In genomic region chr3:14450506-14450905, GRCh38 we compare ENCODE assay signal across 27 cellular contexts.
"Had no signal": no experiment of that assay in that cellular context is flagged by ENCODE, and none has a peak within 500 bp of the region (broad histone marks: within the 10 kb centered on the region; RNA-seq: fewer than 3 reads in every experiment).

No MANE protein-coding gene starts in this region.

- H3K27ac ChIP-seq: Peyer's patch had no signal

- H3K4me3 Mint-ChIP-seq: activated B cell treated with CpG ODN at 0.5 μM for 24 hours; activated CD4-positive, alpha-beta memory T cell treated with anti-CD3 and anti-CD28 coated beads for 36 hours; activated CD4-positive, alpha-beta T cell treated with anti-CD3 and anti-CD28 coated beads, Interleukin-2, amount 10 ng/mL, durations not matched to agents 7 days and 5 days; activated T-cell treated with anti-CD3 and anti-CD28 coated beads, Interleukin-2, amount 50 U/mL, for 4 hours; brain; T-helper 1 cell treated with Interleukin-12 subunit alpha and Interleukin-12 subunit beta and Interleukin-4 antibody, amounts not matched to agents 30 μg/mL and 1 μg/mL, for 36 hours had no signal

- ATAC-seq: activated T-cell treated with anti-CD3 and anti-CD28 coated beads, Interleukin-2, amount 50 U/mL, for 4 hours had no signal

- H3K9me3 Mint-ChIP-seq: activated B cell treated with CpG ODN at 0.5 μM for 24 hours; activated CD4-positive, alpha-beta memory T cell treated with anti-CD3 and anti-CD28 coated beads for 36 hours; activated CD4-positive, alpha-beta T cell treated with anti-CD3 and anti-CD28 coated beads, Interleukin-2, amount 10 ng/mL, durations not matched to agents 7 days and 5 days; activated T-cell treated with anti-CD3 and anti-CD28 coated beads, Interleukin-2, amount 50 U/mL, for 4 hours; activated T-helper 2 cell treated with anti-CD3 and anti-CD28 coated beads, Interferon-gamma antibody, Interleukin-2, Interleukin-4, amounts not matched to agents 10 μg/mL and 5 μg/mL and 100 μg/mL, durations not matched to agents 14 hours and 24 hours and 36 hours; brain; T-helper 1 cell treated with Interleukin-12 subunit alpha and Interleukin-12 subunit beta and Interleukin-4 antibody, amounts not matched to agents 30 μg/mL and 1 μg/mL, for 36 hours had no signal

- H3K4me3 ChIP-seq: Peyer's patch had no signal

- H3K27me3 ChIP-seq: Peyer's patch had no signal

- H3K9me3 ChIP-seq: Peyer's patch had no signal

- H3K27ac Mint-ChIP-seq: activated CD4-positive, alpha-beta memory T cell treated with anti-CD3 and anti-CD28 coated beads for 36 hours; activated T-helper 2 cell treated with anti-CD3 and anti-CD28 coated beads, Interferon-gamma antibody, Interleukin-2, Interleukin-4, amounts not matched to agents 10 μg/mL and 5 μg/mL and 100 μg/mL, durations not matched to agents 14 hours and 24 hours and 36 hours; T-helper 1 cell treated with Interleukin-12 subunit alpha and Interleukin-12 subunit beta and Interleukin-4 antibody, amounts not matched to agents 30 μg/mL and 1 μg/mL, for 36 hours had no signal

- FAIRE-seq: astrocyte, TTC549 had no signal

- DNase-seq: activated B cell treated with CpG ODN at 0.5 μM for 24 hours; activated CD4-positive, alpha-beta memory T cell treated with anti-CD3 and anti-CD28 coated beads for 36 hours; activated CD4-positive, alpha-beta T cell treated with anti-CD3 and anti-CD28 coated beads for 1 hour; activated CD4-positive, alpha-beta T cell treated with anti-CD3 and anti-CD28 coated beads, Interleukin-2, amount 10 ng/mL, durations not matched to agents 7 days and 5 days; activated CD8-positive, alpha-beta memory T cell treated with anti-CD3 and anti-CD28 coated beads for 24 hours; activated gamma-delta T cell treated with Interleukin-2 at 50 U/mL for 16 hours; activated naive CD4-positive, alpha-beta T cell treated with anti-CD3 and anti-CD28 coated beads, Interleukin-2, amount 50 U/mL, for 16 hours; activated T-cell treated with anti-CD3 and anti-CD28 coated beads, Interleukin-2, amount 50 U/mL, for 4 hours; amygdala; cerebellar nuclear complex; KG1; NCI-H1048; NCI-H1417; NCI-H1930; NCI-H345; NCI-H510A; NCI-H526 treated with DMSO at 0.1 percent for 48 hours; NCI-H82; OCI-M1; Peyer's patch; SHP77 treated with DMSO at 0.1 percent for 48 hours; T-helper 9 cell had no signal

- H3K27me3 Mint-ChIP-seq: activated B cell treated with CpG ODN at 0.5 μM for 24 hours; activated CD4-positive, alpha-beta memory T cell treated with anti-CD3 and anti-CD28 coated beads for 36 hours; activated CD4-positive, alpha-beta T cell treated with anti-CD3 and anti-CD28 coated beads, Interleukin-2, amount 10 ng/mL, durations not matched to agents 7 days and 5 days had no signal
